In genomic region chr3:138845771-138846173, GRCh38 we compare ENCODE assay signal across 1 cellular context.
A peak's percentile ranks its signal among the peaks of the same experiment; 100 is the strongest.
TF ChIP-seq lines count a peak whose summit lies in the region.

No MANE protein-coding gene starts in this region.

TF ChIP-seq in GM23338, 12 proteins besides CTCF, POLR2A, EP300 and RAD21:
- TF ChIP-seq NANOG (IDR thresholded peaks at IDR 0.05; ENCODE audit: borderline replicate concordance), result peak; percentile 68
- no peak for TF ChIP-seq ZNF114 (CRISPR knock-in tag; IDR thresholded peaks at IDR 0.05)
- no peak for TF ChIP-seq JUNB (IDR thresholded peaks at IDR 0.05; ENCODE audit: unreplicated experiment)
- no peak for TF ChIP-seq EZH2 (IDR thresholded peaks at IDR 0.05; ENCODE audit: low read depth, unreplicated experiment)
